Comparison of ENCODE assay signal across 23 cellular contexts in the genomic region with DNA sequence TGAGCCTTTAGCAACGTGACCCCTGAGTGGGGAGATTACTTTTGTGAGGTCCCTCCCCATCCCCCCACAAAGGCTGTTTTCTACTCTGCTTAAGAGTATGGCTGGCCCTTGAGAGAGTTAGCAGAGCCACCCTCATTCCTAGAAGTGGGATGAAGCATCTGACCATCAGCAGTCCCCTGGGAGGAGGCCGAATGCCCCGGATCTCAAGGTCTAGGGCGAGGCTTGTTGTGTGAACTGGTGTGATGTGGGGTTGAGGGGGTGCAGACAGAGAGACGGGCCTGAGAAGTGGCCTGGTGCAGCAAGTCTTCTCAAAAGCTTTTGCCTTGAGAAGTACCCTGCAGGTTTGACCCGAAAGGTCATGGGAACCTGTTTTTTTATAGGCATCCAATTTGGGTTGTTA.
DNase-seq lines count a peak whose midpoint lies in the region; ATAC-seq and TF ChIP-seq lines count a peak whose summit lies in the region.
"Had no signal": no experiment of that assay in that cellular context is flagged by ENCODE, and none has a peak within 500 bp of the region (broad histone marks: within the 10 kb centered on the region; RNA-seq: fewer than 3 reads in every experiment).

No MANE protein-coding gene starts in this region.

- ATAC-seq in HCT116 (no peak), GM19395 (IDR thresholded peaks at IDR 0.05; ENCODE audit: unreplicated experiment) (no peak)

- peak overlapping the region; percentile 85 for H2AFZ ChIP-seq in HCT116 (ENCODE audit: low read depth, low read length, poor library complexity, severe bottlenecking)

- TF ChIP-seq POLR2A in HCT116 (IDR thresholded peaks at IDR 0.05; ENCODE audit: borderline replicate concordance, extremely low read depth, insufficient read depth, insufficient read length) (no peak), spleen (IDR thresholded peaks at IDR 0.05) (no peak)

- no peaks in the 10 kb centered on the region for H4K20me1 ChIP-seq in HCT116 (ENCODE audit: insufficient read depth)

- RAD21 ChIA-PET in HCT116 (lab: Charles Lee; ENCODE audit: low non-redundant PET in 1 of 2, low total read pairs in 2 of 2, uncharacterized antibody in 2 of 2, unreplicated experiment in 2 of 2): interaction anchor here in 1 of 2 experiments (1.4 kb wide), 1 partner anchor 11 kb away, joined by 4 read pairs; no protein-coding TSS in a partner anchor

- no peaks in the 10 kb centered on the region for H3K9me2 ChIP-seq in HCT116 (ENCODE audit: insufficient read depth)

- no peak overlapping the region for H3K27ac Mint-ChIP-seq in CD14-positive monocyte
- H3K27ac Mint-ChIP-seq in endodermal cell: no peak overlapping the region
- H3K27ac Mint-ChIP-seq in progenitor cell of endocrine pancreas: no peak overlapping the region
- H3K27ac Mint-ChIP-seq: activated CD8-positive, alpha-beta memory T cell treated with anti-CD3 and anti-CD28 coated beads, Interleukin-2, amount 10 ng/mL, durations not matched to agents 7 days and 5 days had no signal

- intact Hi-C loops in CD14-positive monocyte (cut with micrococcal nuclease): no loop called here
- intact Hi-C loops in HCT116 (cut with micrococcal nuclease): no loop called here
- intact Hi-C loops in spleen (cut with DNase I; ENCODE audit: low total_unique reads): no loop called here

- H3K4me3 ChIP-seq in HCT116 (replicated peaks in 1 of 2; ENCODE audit: low read depth in 1 of 2, low read length in 2 of 2) (no peak overlapping the region), endodermal cell (ENCODE audit: low read length) (no peak overlapping the region), spleen (no peak overlapping the region)
- H3K4me3 ChIP-seq: adrenal gland, ovary, SK-N-MC had no signal

- peaks cover 0 to 3% of the 10 kb centered on the region in 2 donors for H3K36me3 Mint-ChIP-seq in CD14-positive monocyte
- H3K36me3 Mint-ChIP-seq in endodermal cell (ENCODE audit: low read depth): no peaks in the 10 kb centered on the region
- no peaks in the 10 kb centered on the region for H3K36me3 Mint-ChIP-seq in progenitor cell of endocrine pancreas (ENCODE audit: insufficient read depth)
- H3K36me3 Mint-ChIP-seq: activated CD8-positive, alpha-beta memory T cell treated with anti-CD3 and anti-CD28 coated beads, Interleukin-2, amount 10 ng/mL, durations not matched to agents 7 days and 5 days had no signal

- H3K4me1 Mint-ChIP-seq in CD14-positive monocyte (peaks cover 10% of the 10 kb centered on the region), endodermal cell (peaks cover 23% of the 10 kb centered on the region), progenitor cell of endocrine pancreas (ENCODE audit: low read depth) (peaks cover 6% of the 10 kb centered on the region)

- no peak overlapping the region for H3K27ac ChIP-seq in HCT116 (ENCODE audit: low read depth, low read length)
- no peak overlapping the region for H3K27ac ChIP-seq in endodermal cell (ENCODE audit: low read depth, low read length)
- H3K27ac ChIP-seq in spleen: peak overlapping the region in 4 of 8 donors; percentile 18 to 74 (median 62)
- H3K27ac ChIP-seq: ovary, RWPE1, SK-N-MC had no signal

- POLR2A ChIA-PET in HCT116 (lab: Charles Lee): interaction anchor here (1.9 kb wide), 1 partner anchor 18 kb away, joined by 6 read pairs; no protein-coding TSS in a partner anchor

- H3K79me2 ChIP-seq in HCT116 (ENCODE audit: insufficient read depth, low read length): no peaks in the 10 kb centered on the region

- TF ChIP-seq CTCF in CD14-positive monocyte (IDR thresholded peaks at IDR 0.05) (no peak), HCT116 (IDR thresholded peaks at IDR 0.05 in 2 of 3, conservative IDR thresholded peaks at IDR 0.05 in 1 of 3; ENCODE audit: borderline replicate concordance in 1 of 3, insufficient read depth in 1 of 3, low read depth in 2 of 3, low read length in 2 of 3) (no peak), endodermal cell (conservative IDR thresholded peaks at IDR 0.05) (no peak), spleen (IDR thresholded peaks at IDR 0.05 in 8 of 11, conservative IDR thresholded peaks at IDR 0.05 in 3 of 11) (no peak), progenitor cell of endocrine pancreas (IDR thresholded peaks at IDR 0.05; ENCODE audit: unreplicated experiment) (no peak)

- H3K4me1 ChIP-seq in HCT116 (ENCODE audit: control insufficient read depth in 1 of 2, insufficient read depth in 2 of 2, low read length in 2 of 2) (peaks cover 22 to 35% of the 10 kb centered on the region in 2 experiments), endodermal cell (ENCODE audit: control insufficient read depth, insufficient read depth, low read length) (no peaks in the 10 kb centered on the region), spleen (peaks cover 0 to 30% (median 15%) of the 10 kb centered on the region in 6 donors)

- 95 to 96% methylated on average over 3 to 6 of the region's 6 CpGs for WGBS in endodermal cell (ENCODE audit: insufficient coverage in 1 of 2, insufficient read length in 1 of 2), 2 experiments
- WGBS in spleen, 5 donors: 56 to 82% (median 72%) methylated on average over 6 of the region's 6 CpGs

- TF ChIP-seq RAD21 in HCT116 (IDR thresholded peaks at IDR 0.05; ENCODE audit: low read depth): no peak

- H3K9me3 Mint-ChIP-seq in CD14-positive monocyte (no peaks in the 10 kb centered on the region), endodermal cell (no peaks in the 10 kb centered on the region), progenitor cell of endocrine pancreas (ENCODE audit: low read depth) (no peaks in the 10 kb centered on the region)
- H3K9me3 Mint-ChIP-seq: activated T-cell treated with anti-CD3 and anti-CD28 coated beads, Interleukin-2, amount 50 U/mL, for 4 hours; neural crest cell had no signal

- H3K9ac ChIP-seq in HCT116 (ENCODE audit: low read length) (no peak overlapping the region), endodermal cell (ENCODE audit: extremely low read depth, low read length, poor library complexity, severe bottlenecking) (no peak overlapping the region)

- DNase-seq in CD14-positive monocyte (ENCODE audit: low spot score) (peak; percentile 9), HCT116 (ENCODE audit: low read depth, low spot score) (no peak), endodermal cell (peak; percentile 54), spleen (peak; percentile 21), progenitor cell of endocrine pancreas (ENCODE audit: low spot score, unreplicated experiment) (no peak), GDM1 (lab: John Stamatoyannopoulos, UW) (no peak)
- DNase-seq: activated CD4-positive, alpha-beta T cell treated with anti-CD3 and anti-CD28 coated beads, Interleukin-2, amount 50 U/mL, for 1 hour; activated CD8-positive, alpha-beta memory T cell treated with anti-CD3 and anti-CD28 coated beads, Interleukin-2, amount 10 ng/mL, durations not matched to agents 7 days and 5 days; activated T-cell treated with anti-CD3 and anti-CD28 coated beads, Interleukin-2, amount 50 U/mL, for 4 hours; C1 segment of cervical spinal cord; DMS79; Kasumi-1; mesenchymal stem cell; NCI-H146; ovary; small intestine; T-helper 1 cell had no signal

- H3K27me3 Mint-ChIP-seq in CD14-positive monocyte (ENCODE audit: low read depth in 3 of 3) (peaks cover 21 to 29% (median 27%) of the 10 kb centered on the region in 3 donors), endodermal cell (ENCODE audit: insufficient read depth) (no peaks in the 10 kb centered on the region), progenitor cell of endocrine pancreas (peaks cover 25% of the 10 kb centered on the region)

- no TSS peak for BruUV-seq in HCT116 (replicated peaks; lab: Mats Ljungman, UMichigan)

- H3K4me2 ChIP-seq in HCT116 (ENCODE audit: low read length): peak overlapping the region; percentile 76; the same call in 1 of the 2 replicates

- CTCF ChIA-PET in HCT116 (lab: Charles Lee): interaction anchor here (0.7 to 1.9 kb wide), 13 partner anchors 8 to 587 kb away, joined by 3 to 13 read pairs (median 5); no protein-coding TSS in a partner anchor

- H3K9me3 ChIP-seq in HCT116 (ENCODE audit: control insufficient read depth in 1 of 2, insufficient read depth in 1 of 2, low read depth in 1 of 2, low read length in 2 of 2) (no peaks in the 10 kb centered on the region), endodermal cell (ENCODE audit: control insufficient read depth, low read length) (no peaks in the 10 kb centered on the region), spleen (no peaks in the 10 kb centered on the region)
- H3K9me3 ChIP-seq: adrenal gland, ovary had no signal

- H3K27me3 ChIP-seq in HCT116 (ENCODE audit: insufficient read depth, low read length): no peaks in the 10 kb centered on the region
- no peaks in the 10 kb centered on the region for H3K27me3 ChIP-seq in endodermal cell (ENCODE audit: control insufficient read depth, insufficient read depth, low read length, poor library complexity, severe bottlenecking)
- peaks cover 0 to 38% (median 0%) of the 10 kb centered on the region in 7 donors for H3K27me3 ChIP-seq in spleen (replicated peaks in 1 of 7)
- H3K27me3 ChIP-seq: adrenal gland, brain microvascular endothelial cell, ovary had no signal

- H3K36me3 ChIP-seq in HCT116 (ENCODE audit: control insufficient read depth in 1 of 2, insufficient read depth in 2 of 2, low read length in 2 of 2): no peaks in the 10 kb centered on the region
- H3K36me3 ChIP-seq in endodermal cell (ENCODE audit: control insufficient read depth, insufficient read depth, low read length): no peaks in the 10 kb centered on the region
- no peaks in the 10 kb centered on the region for H3K36me3 ChIP-seq in spleen
- H3K36me3 ChIP-seq: adrenal gland, brain microvascular endothelial cell, ovary had no signal

- H3K4me3 Mint-ChIP-seq in CD14-positive monocyte (no peak overlapping the region), endodermal cell (no peak overlapping the region), progenitor cell of endocrine pancreas (ENCODE audit: low read depth) (no peak overlapping the region)
- H3K4me3 Mint-ChIP-seq: activated CD8-positive, alpha-beta memory T cell treated with anti-CD3 and anti-CD28 coated beads, Interleukin-2, amount 10 ng/mL, durations not matched to agents 7 days and 5 days; activated T-cell treated with anti-CD3 and anti-CD28 coated beads, Interleukin-2, amount 50 U/mL, for 4 hours; neural crest cell had no signal

TF ChIP-seq in HCT116, 20 proteins besides CTCF, POLR2A, EP300 and RAD21 (continues in another document):
- TF ChIP-seq, protein P1, sequence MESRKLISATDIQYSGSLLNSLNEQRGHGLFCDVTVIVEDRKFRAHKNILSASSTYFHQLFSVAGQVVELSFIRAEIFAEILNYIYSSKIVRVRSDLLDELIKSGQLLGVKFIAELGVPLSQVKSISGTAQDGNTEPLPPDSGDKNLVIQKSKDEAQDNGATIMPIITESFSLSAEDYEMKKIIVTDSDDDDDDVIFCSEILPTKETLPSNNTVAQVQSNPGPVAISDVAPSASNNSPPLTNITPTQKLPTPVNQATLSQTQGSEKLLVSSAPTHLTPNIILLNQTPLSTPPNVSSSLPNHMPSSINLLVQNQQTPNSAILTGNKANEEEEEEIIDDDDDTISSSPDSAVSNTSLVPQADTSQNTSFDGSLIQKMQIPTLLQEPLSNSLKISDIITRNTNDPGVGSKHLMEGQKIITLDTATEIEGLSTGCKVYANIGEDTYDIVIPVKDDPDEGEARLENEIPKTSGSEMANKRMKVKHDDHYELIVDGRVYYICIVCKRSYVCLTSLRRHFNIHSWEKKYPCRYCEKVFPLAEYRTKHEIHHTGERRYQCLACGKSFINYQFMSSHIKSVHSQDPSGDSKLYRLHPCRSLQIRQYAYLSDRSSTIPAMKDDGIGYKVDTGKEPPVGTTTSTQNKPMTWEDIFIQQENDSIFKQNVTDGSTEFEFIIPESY (IDR thresholded peaks at IDR 0.05; ENCODE audit: extremely low read depth, insufficient replicate concordance, low read length): no peak

Comparison
In these comparisons a context has a peak if more than half of its experiments do, and no peak if none do; other contexts are left out.
1. DNase-seq: peak in CD14-positive monocyte (single experiment), endodermal cell (single experiment) and spleen (single experiment); none in HCT116 (single experiment), progenitor cell of endocrine pancreas (single experiment) and GDM1 (single experiment).